8 cellular contexts compared by ENCODE assay signal in the genomic region with DNA sequence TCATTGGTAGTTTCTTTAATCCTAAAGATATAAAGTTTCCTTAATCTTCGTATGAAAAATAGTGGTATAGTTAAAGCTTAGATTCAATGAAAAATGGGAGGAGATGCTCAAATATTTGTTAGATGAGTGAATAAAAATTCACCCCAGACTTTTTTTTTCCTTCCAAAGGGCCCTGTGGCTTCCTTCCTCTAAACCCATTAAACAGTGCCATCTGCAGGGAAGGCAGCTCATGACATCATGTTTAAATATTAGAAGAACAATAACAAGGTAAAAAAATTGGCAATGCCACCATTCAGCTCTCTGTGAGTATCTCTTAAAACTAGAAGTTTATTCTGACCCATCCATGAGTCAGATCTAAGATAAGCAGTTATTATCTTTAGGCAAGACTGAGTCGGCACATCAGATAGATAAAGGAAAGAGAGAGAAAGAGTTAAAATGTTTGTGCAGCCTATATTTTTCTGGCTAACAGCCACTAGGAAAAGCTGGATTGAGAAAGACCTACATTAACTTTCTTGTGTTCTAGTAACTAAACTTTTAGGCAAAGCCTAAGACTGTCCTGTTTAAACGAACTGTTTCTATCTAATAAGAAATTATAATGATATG. TPM values are rescaled to one million over a fixed set of nuclear protein-coding genes. Genes with fewer than 3 reads are reported as not detected.
A peak's percentile ranks its signal among the peaks of the same experiment; 100 is the strongest.
DNase-seq lines count a peak whose midpoint lies in the region; ATAC-seq and TF ChIP-seq lines count a peak whose summit lies in the region.

No MANE protein-coding gene starts in this region.

- no peak overlapping the region for H3K23ac ChIP-seq in neuronal stem cell (ENCODE audit: low read depth, low read length, poor library complexity)

- no CpG with 5 or more reads among the region's 3 CpGs for WGBS in neuronal stem cell (ENCODE audit: extremely low coverage in 2 of 2, insufficient read length in 2 of 2, insufficient replicate concordance in 1 of 2), 2 donors

- H4K91ac ChIP-seq in neuronal stem cell (ENCODE audit: low read depth, low read length, poor library complexity): no peak overlapping the region

- no peak overlapping the region for H3K14ac ChIP-seq in neuronal stem cell (ENCODE audit: low read length)

- H3K27me3 ChIP-seq in neuronal stem cell (ENCODE audit: control insufficient read depth in 3 of 3, insufficient read depth in 3 of 3, low read depth in 1 of 3, low read length in 3 of 3): no peaks in the 10 kb centered on the region

- H3K4me1 ChIP-seq in neuronal stem cell (ENCODE audit: control insufficient read depth in 2 of 2, insufficient read depth in 1 of 2, low read depth in 1 of 2, low read length in 2 of 2): no peaks in the 10 kb centered on the region

- H3K9ac ChIP-seq in neuronal stem cell (ENCODE audit: low read depth, low read length, poor library complexity): no peak overlapping the region

- no peak overlapping the region for H2BK15ac ChIP-seq in neuronal stem cell (ENCODE audit: low read length)

- no peak overlapping the region for H2AK5ac ChIP-seq in neuronal stem cell (ENCODE audit: low read depth, low read length)

- DNase-seq in AG08395 (ENCODE audit: low spot score): peak; percentile 25
- DNase-seq in GM10248 (ENCODE audit: extremely low spot score): peak; percentile 21
- DNase-seq in NCI-H345 treated with DMSO at 0.1 percent for 48 hours (lab: John Stamatoyannopoulos, UW; ENCODE audit: unreplicated experiment): peak; percentile 2
- DNase-seq in cerebellar cortex (ENCODE audit: low spot score): peak; percentile 19
- peak; percentile 3 for DNase-seq in neuronal stem cell (ENCODE audit: low spot score)
- DNase-seq in UCSD-AML1 (lab: John Stamatoyannopoulos, UW; ENCODE audit: unreplicated experiment): no peak

- CTCF ChIA-PET in GM10248 (lab: Yijun Ruan, JAX): interaction anchor here (0.6 to 1.8 kb wide), 8 partner anchors 11 to 165 kb away, joined by 3 to 8 read pairs (median 3); partner anchors contain the start of genes OOSP4A and STX3

- H3K9me3 ChIP-seq in neuronal stem cell (replicated peaks in 1 of 2; ENCODE audit: control insufficient read depth in 2 of 2, insufficient read depth in 1 of 2, low read depth in 1 of 2, low read length in 2 of 2): peaks cover 0 to 6% of the 10 kb centered on the region in 2 donors

- no peak overlapping the region for H2BK120ac ChIP-seq in neuronal stem cell (ENCODE audit: low read depth, low read length)

- no peak overlapping the region for H2AFZ ChIP-seq in neuronal stem cell (ENCODE audit: low read length)

- no peak overlapping the region for H3K4ac ChIP-seq in neuronal stem cell (ENCODE audit: low read length)

- H3K36me3 ChIP-seq in neuronal stem cell (replicated peaks in 1 of 2; ENCODE audit: control insufficient read depth in 2 of 2, insufficient read depth in 2 of 2, low read length in 2 of 2): no peaks in the 10 kb centered on the region

- POLR2A ChIA-PET in GM10248 (lab: Yijun Ruan, JAX): no interaction called here

- no peak for ATAC-seq in GM18909 (IDR thresholded peaks at IDR 0.05; ENCODE audit: poor library complexity, unreplicated experiment)
- no peak for ATAC-seq in HG03571 (IDR thresholded peaks at IDR 0.05; ENCODE audit: unreplicated experiment)

- no peak overlapping the region for H3K4me2 ChIP-seq in neuronal stem cell (ENCODE audit: insufficient read depth, low read length, poor library complexity, severe bottlenecking)

- no peak overlapping the region for H4K8ac ChIP-seq in neuronal stem cell (ENCODE audit: low read depth, low read length)

- H3K27ac ChIP-seq in neuronal stem cell (replicated peaks; ENCODE audit: low read length): no peak overlapping the region

- H3K79me1 ChIP-seq in neuronal stem cell (ENCODE audit: low read depth, low read length): no peaks in the 10 kb centered on the region

- H2BK5ac ChIP-seq in neuronal stem cell (ENCODE audit: low read length): no peak overlapping the region

- no peak overlapping the region for H3K18ac ChIP-seq in neuronal stem cell (ENCODE audit: low read length)

- no peak overlapping the region for H3K4me3 ChIP-seq in neuronal stem cell (ENCODE audit: low read length in 2 of 2)

- TF ChIP-seq CTCF in GM10248 (IDR thresholded peaks at IDR 0.05; ENCODE audit: control extremely low read depth, extremely low read depth, low read depth, missing control alignments): peak; percentile 31

- H2BK12ac ChIP-seq in neuronal stem cell (ENCODE audit: low read length): no peak overlapping the region

RNA-seq across cellular contexts. Expression of gene OOSP1, which starts 19.1 kb away (rescaled TPM):
- polyA plus RNA-seq in neuronal stem cell (2013, experiment 1 of 2): 0.06 TPM
- polyA plus RNA-seq in neuronal stem cell (2013, experiment 2 of 2): not detected

RNA-seq across cellular contexts. Expression of gene OOSP3, which starts 40.5 kb away (rescaled TPM):
- polyA plus RNA-seq in neuronal stem cell (2013, experiment 1 of 2): not detected
- not detected for polyA plus RNA-seq in neuronal stem cell (2013, experiment 2 of 2)

RNA-seq across cellular contexts. Expression of gene OOSP4A, which starts 44.7 kb away (rescaled TPM):
- not detected for polyA plus RNA-seq in neuronal stem cell (2013, experiment 1 of 2)
- not detected for polyA plus RNA-seq in neuronal stem cell (2013, experiment 2 of 2)

RNA-seq across cellular contexts. Expression of gene TCN1, which starts 52.8 kb away (rescaled TPM):
- not detected for polyA plus RNA-seq in neuronal stem cell (2013, experiment 1 of 2)
- polyA plus RNA-seq in neuronal stem cell (2013, experiment 2 of 2): not detected
